In genomic region chr7:139117599-139118233, GRCh38 we compare ENCODE assay signal across 12 cellular contexts. TPM values are rescaled to one million over a fixed set of nuclear protein-coding genes. Genes with fewer than 3 reads are reported as not detected.
A peak's percentile ranks its signal among the peaks of the same experiment; 100 is the strongest.
DNase-seq lines count a peak whose midpoint lies in the region; ATAC-seq and TF ChIP-seq lines count a peak whose summit lies in the region.
"Had no signal": no experiment of that assay in that cellular context is flagged by ENCODE, and none has a peak within 500 bp of the region (broad histone marks: within the 10 kb centered on the region; RNA-seq: fewer than 3 reads in every experiment).

No MANE protein-coding gene starts in this region.

- H3K4me3 ChIP-seq in HCT116 (replicated peaks in 1 of 2; ENCODE audit: low read depth in 1 of 2, low read length in 2 of 2) = peak overlapping the region in 1 of 2 experiments; percentile 45; a peak in 2 of 4 replicates
- H3K4me3 ChIP-seq: gastrocnemius medialis, suprapubic skin had no signal

- H3K4me1 Mint-ChIP-seq in central memory CD8-positive, alpha-beta T cell = peaks cover 13% of the 10 kb centered on the region
- peaks cover 30% of the 10 kb centered on the region for H3K4me1 Mint-ChIP-seq in stimulated activated memory B cell treated with anti-CD40 and anti-IgM and Interleukin-4, amounts not matched to agents 10 μg/mL and 1 μg/mL and 100 μg/mL, for 72 hours

- TF ChIP-seq POLR2A in HCT116 (IDR thresholded peaks at IDR 0.05; ENCODE audit: borderline replicate concordance, extremely low read depth, insufficient read depth, insufficient read length) = no peak

- H3K9me3 ChIP-seq in HCT116 (ENCODE audit: control insufficient read depth in 1 of 2, insufficient read depth in 1 of 2, low read depth in 1 of 2, low read length in 2 of 2) = no peaks in the 10 kb centered on the region
- H3K9me3 ChIP-seq: gastrocnemius medialis, suprapubic skin had no signal

- H3K27ac Mint-ChIP-seq in activated naive CD4-positive, alpha-beta T cell treated with anti-CD3 and anti-CD28 coated beads, Interleukin-2, amount 50 U/mL, for 72 hours = peak overlapping the region; percentile 35 to 58
- peak overlapping the region; percentile 12 for H3K27ac Mint-ChIP-seq in central memory CD8-positive, alpha-beta T cell (ENCODE audit: low read depth)
- peak overlapping the region; percentile 75 for H3K27ac Mint-ChIP-seq in stimulated activated memory B cell treated with anti-CD40 and anti-IgM and Interleukin-4, amounts not matched to agents 10 μg/mL and 1 μg/mL and 100 μg/mL, for 72 hours

- H2AFZ ChIP-seq in HCT116 (ENCODE audit: low read depth, low read length, poor library complexity, severe bottlenecking) = peak overlapping the region; percentile 95

- H3K4me3 Mint-ChIP-seq in central memory CD8-positive, alpha-beta T cell = peak overlapping the region; percentile 6
- peak overlapping the region; percentile 54 for H3K4me3 Mint-ChIP-seq in stimulated activated memory B cell treated with anti-CD40 and anti-IgM and Interleukin-4, amounts not matched to agents 10 μg/mL and 1 μg/mL and 100 μg/mL, for 72 hours

- no peaks in the 10 kb centered on the region for H3K79me2 ChIP-seq in HCT116 (ENCODE audit: insufficient read depth, low read length)

- POLR2A ChIA-PET in HCT116 (lab: Charles Lee) = no interaction called here

- BruUV-seq in HCT116 (replicated peaks; lab: Mats Ljungman, UMichigan) = no TSS peak

- no peak for TF ChIP-seq RAD21 in HCT116 (IDR thresholded peaks at IDR 0.05; ENCODE audit: low read depth)

- CTCF ChIA-PET in HCT116 (lab: Charles Lee) = interaction anchor here (1.5 kb wide), 1 partner anchor 43 kb away, joined by 4 read pairs; no protein-coding TSS in a partner anchor

- peaks cover 0 to 4% of the 10 kb centered on the region in 2 donors for H3K9me3 Mint-ChIP-seq in activated naive CD4-positive, alpha-beta T cell treated with anti-CD3 and anti-CD28 coated beads, Interleukin-2, amount 50 U/mL, for 72 hours
- H3K9me3 Mint-ChIP-seq in central memory CD8-positive, alpha-beta T cell = no peaks in the 10 kb centered on the region
- no peaks in the 10 kb centered on the region for H3K9me3 Mint-ChIP-seq in stimulated activated memory B cell treated with anti-CD40 and anti-IgM and Interleukin-4, amounts not matched to agents 10 μg/mL and 1 μg/mL and 100 μg/mL, for 72 hours

- H3K27me3 ChIP-seq in HCT116 (ENCODE audit: insufficient read depth, low read length) = no peaks in the 10 kb centered on the region
- H3K27me3 ChIP-seq: suprapubic skin had no signal

- H3K36me3 ChIP-seq in HCT116 (ENCODE audit: control insufficient read depth in 1 of 2, insufficient read depth in 2 of 2, low read length in 2 of 2) = no peaks in the 10 kb centered on the region
- H3K36me3 ChIP-seq: gastrocnemius medialis, suprapubic skin had no signal

- no peaks in the 10 kb centered on the region for H4K20me1 ChIP-seq in HCT116 (ENCODE audit: insufficient read depth)

- no peak for DNase-seq in activated naive CD4-positive, alpha-beta T cell treated with anti-CD3 and anti-CD28 coated beads, Interleukin-2, amount 50 U/mL, for 72 hours (ENCODE audit: low spot score in 2 of 2)
- DNase-seq in activated naive CD4-positive, alpha-beta T cell treated with anti-CD3 and anti-CD28 coated beads, Interleukin-2, amount 50 U/mL, for 16 hours = no peak
- no peak for DNase-seq in HCT116 (ENCODE audit: low read depth, low spot score)
- no peak for DNase-seq in central memory CD8-positive, alpha-beta T cell (ENCODE audit: low spot score in 2 of 2)
- no peak for DNase-seq in DMS79 treated with DMSO at 0.1 percent for 48 hours (lab: John Stamatoyannopoulos, UW)
- no peak for DNase-seq in activated CD4-positive, alpha-beta T cell treated with anti-CD3 and anti-CD28 coated beads, Interleukin-2, amount 50 U/mL, for 48 hours
- DNase-seq: anterior cingulate cortex, DMS79, gastrocnemius medialis had no signal

- H3K27ac ChIP-seq in HCT116 (ENCODE audit: low read depth, low read length) = no peak overlapping the region
- H3K27ac ChIP-seq: gastrocnemius medialis, suprapubic skin had no signal

- RAD21 ChIA-PET in HCT116 (lab: Charles Lee; ENCODE audit: low non-redundant PET in 1 of 2, low total read pairs in 2 of 2, uncharacterized antibody in 2 of 2, unreplicated experiment in 2 of 2) = no interaction called here

- no peaks in the 10 kb centered on the region for H3K9me2 ChIP-seq in HCT116 (ENCODE audit: insufficient read depth)

- H3K9ac ChIP-seq in HCT116 (ENCODE audit: low read length) = no peak overlapping the region

- peaks cover 14% of the 10 kb centered on the region for H3K27me3 Mint-ChIP-seq in central memory CD8-positive, alpha-beta T cell
- no peaks in the 10 kb centered on the region for H3K27me3 Mint-ChIP-seq in stimulated activated memory B cell treated with anti-CD40 and anti-IgM and Interleukin-4, amounts not matched to agents 10 μg/mL and 1 μg/mL and 100 μg/mL, for 72 hours

- H3K36me3 Mint-ChIP-seq in activated naive CD4-positive, alpha-beta T cell treated with anti-CD3 and anti-CD28 coated beads, Interleukin-2, amount 50 U/mL, for 72 hours = no peaks in the 10 kb centered on the region
- no peaks in the 10 kb centered on the region for H3K36me3 Mint-ChIP-seq in central memory CD8-positive, alpha-beta T cell (ENCODE audit: insufficient read depth)
- H3K36me3 Mint-ChIP-seq in stimulated activated memory B cell treated with anti-CD40 and anti-IgM and Interleukin-4, amounts not matched to agents 10 μg/mL and 1 μg/mL and 100 μg/mL, for 72 hours = no peaks in the 10 kb centered on the region

- peaks cover 2 to 22% of the 10 kb centered on the region in 2 experiments; a peak in 3 of 4 replicates for H3K4me1 ChIP-seq in HCT116 (ENCODE audit: control insufficient read depth in 1 of 2, insufficient read depth in 2 of 2, low read length in 2 of 2)
- H3K4me1 ChIP-seq: gastrocnemius medialis had no signal

- no peak for TF ChIP-seq CTCF in HCT116 (IDR thresholded peaks at IDR 0.05 in 2 of 3, conservative IDR thresholded peaks at IDR 0.05 in 1 of 3; ENCODE audit: borderline replicate concordance in 1 of 3, insufficient read depth in 1 of 3, low read depth in 2 of 3, low read length in 2 of 3)

- no peak for ATAC-seq in activated naive CD4-positive, alpha-beta T cell treated with anti-CD3 and anti-CD28 coated beads, Interleukin-2, amount 50 U/mL, for 72 hours
- ATAC-seq in HCT116 (no peak), HG03095 (IDR thresholded peaks at IDR 0.05; ENCODE audit: unreplicated experiment) (no peak)
- ATAC-seq in central memory CD8-positive, alpha-beta T cell (replicated peaks; ENCODE audit: extremely low read depth, poor library complexity, severe bottlenecking) = no peak
- no peak for ATAC-seq in stimulated activated memory B cell treated with anti-CD40 and anti-IgM and Interleukin-4, amounts not matched to agents 10 μg/mL and 1 μg/mL and 100 μg/mL, for 72 hours
- ATAC-seq: gastrocnemius medialis had no signal

- intact Hi-C loops in HCT116 (cut with micrococcal nuclease) = loop anchor here (2.0 kb wide), 1 partner anchor 15 kb away; a partner anchor contains a TSS

- peak overlapping the region; percentile 73 for H3K4me2 ChIP-seq in HCT116 (ENCODE audit: low read length)

TF ChIP-seq in HCT116, 20 proteins besides CTCF, POLR2A, EP300 and RAD21 (continues in another document):
- TF ChIP-seq JUND (IDR thresholded peaks at IDR 0.05) = no peak
- no peak for TF ChIP-seq ELF1 (IDR thresholded peaks at IDR 0.05; ENCODE audit: borderline replicate concordance, low read depth)
- no peak for TF ChIP-seq TCF7L2 (IDR thresholded peaks at IDR 0.05; ENCODE audit: borderline replicate concordance, extremely low read depth, insufficient read depth, insufficient read length)
- no peak for TF ChIP-seq POLR2AphosphoS5 (IDR thresholded peaks at IDR 0.05; ENCODE audit: low read depth, low read length)
- no peak for TF ChIP-seq EGR1 (IDR thresholded peaks at IDR 0.05; ENCODE audit: low read depth)
- TF ChIP-seq YY1 (IDR thresholded peaks at IDR 0.05; ENCODE audit: extremely low read depth, insufficient replicate concordance, low read depth, low read length) = no peak
- no peak for TF ChIP-seq REST (IDR thresholded peaks at IDR 0.05; ENCODE audit: low read depth)
- no peak for TF ChIP-seq CBX3 (IDR thresholded peaks at IDR 0.05; ENCODE audit: low read depth)
- no peak for TF ChIP-seq SRF (IDR thresholded peaks at IDR 0.05; ENCODE audit: low read depth)
- no peak for TF ChIP-seq FOSL1 (IDR thresholded peaks at IDR 0.05; ENCODE audit: low read depth)

RNA-seq across cellular contexts. Expression of gene ZC3HAV1, which starts 8.2 kb away (rescaled TPM):
- 100 to 1,000 TPM in 1 of 2 donors, 10 to 100 TPM in 1; 97.8 to 167 TPM for total RNA-seq in activated naive CD4-positive, alpha-beta T cell treated with anti-CD3 and anti-CD28 coated beads, Interleukin-2, amount 50 U/mL, for 72 hours
- 23.7 TPM for total RNA-seq in HCT116 (2021; ENCODE audit: unreplicated experiment)
- polyA plus RNA-seq in HCT116 (2012) = 9.2 and 10.0 TPM in 2 replicates

Comparison
In these comparisons a context has a peak if more than half of its experiments do, and no peak if none do; other contexts are left out.
1. H3K27ac Mint-ChIP-seq: peak in every context shown above with its lines; median percentile 75 in stimulated activated memory B cell treated with anti-CD40 and anti-IgM and Interleukin-4, amounts not matched to agents 10 μg/mL and 1 μg/mL and 100 μg/mL, for 72 hours; 46 in activated naive CD4-positive, alpha-beta T cell treated with anti-CD3 and anti-CD28 coated beads, Interleukin-2, amount 50 U/mL, for 72 hours; 12 in central memory CD8-positive, alpha-beta T cell.